In the genomic region with DNA sequence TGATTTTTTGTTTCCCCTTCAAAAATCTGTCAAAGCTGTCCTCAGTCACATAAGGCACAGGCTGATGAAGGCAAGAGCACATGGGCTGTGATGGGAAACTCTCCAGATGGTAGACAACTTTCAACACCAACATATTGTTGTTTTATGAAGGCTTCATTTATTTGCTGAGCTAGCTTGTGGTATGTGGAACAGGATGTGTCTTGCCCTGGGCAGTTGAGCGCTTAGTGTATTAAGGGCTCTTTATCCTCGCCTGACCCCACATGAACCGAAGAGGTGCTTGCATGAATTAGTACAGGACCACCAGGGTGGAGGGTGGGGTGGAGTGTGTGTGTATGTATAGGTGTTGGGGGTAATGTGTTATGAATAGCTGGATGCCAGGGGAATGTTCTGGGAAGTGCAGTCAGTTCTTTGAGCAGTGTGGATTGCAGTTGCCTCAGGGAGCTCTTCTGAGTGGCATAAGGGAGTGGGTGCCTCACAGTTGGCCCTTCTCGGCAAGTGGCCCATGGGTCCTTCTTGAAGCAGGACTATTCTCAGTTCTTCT, we compare ENCODE assay signal across 10 cellular contexts.
A peak's percentile ranks its signal among the peaks of the same experiment; 100 is the strongest.
DNase-seq lines count a peak whose midpoint lies in the region; ATAC-seq, FAIRE-seq and TF ChIP-seq lines count a peak whose summit lies in the region.
"Had no signal": no experiment of that assay in that cellular context is flagged by ENCODE, and none has a peak within 500 bp of the region (broad histone marks: within the 10 kb centered on the region; RNA-seq: fewer than 3 reads in every experiment).

No MANE protein-coding gene starts in this region.

- no peaks in the 10 kb centered on the region for H3K9me3 ChIP-seq in fibroblast of lung (ENCODE audit: control insufficient read depth, insufficient read depth, low read depth, low read length)

- H2AFZ ChIP-seq in fibroblast of lung (ENCODE audit: low read length) (no peak overlapping the region), GM23338 (no peak overlapping the region)
- H2AFZ ChIP-seq: neural progenitor cell had no signal

- H3F3A ChIP-seq in GM23338 (replicated peaks; ENCODE audit: low read depth): no peaks in the 10 kb centered on the region

- H3K4me3 ChIP-seq in fibroblast of lung (replicated peaks in 1 of 4; ENCODE audit: control extremely low read depth in 1 of 4, insufficient read depth in 1 of 4, low read depth in 3 of 4, low read length in 4 of 4): no peak overlapping the region
- H3K4me3 ChIP-seq in GM23338: no peak overlapping the region
- H3K4me3 ChIP-seq: neural progenitor cell had no signal

- ATAC-seq in HG02678 (IDR thresholded peaks at IDR 0.05; ENCODE audit: unreplicated experiment) (no peak), GM23338 (no peak), HG03442 (IDR thresholded peaks at IDR 0.05; ENCODE audit: unreplicated experiment) (no peak)

- no peak for FAIRE-seq in RCC 7860 (lab: Jason Lieb, UNC)

- H3K4me1 ChIP-seq in fibroblast of lung (ENCODE audit: control insufficient read depth, extremely low read depth, insufficient read depth, low read length) (peaks cover 13% of the 10 kb centered on the region), GM23338 (ENCODE audit: insufficient read depth) (no peaks in the 10 kb centered on the region)
- H3K4me1 ChIP-seq: neural progenitor cell had no signal

- TF ChIP-seq CTCF in fibroblast of lung (conservative IDR thresholded peaks at IDR 0.05 in 1 of 2, IDR thresholded peaks at IDR 0.05 in 1 of 2; ENCODE audit: low read depth in 1 of 2, low read length in 2 of 2): no peak
- TF ChIP-seq CTCF in GM23338 (conservative IDR thresholded peaks at IDR 0.05; ENCODE audit: low read depth in 2 of 2): no peak

- no peaks in the 10 kb centered on the region for H3K27me3 ChIP-seq in fibroblast of lung (ENCODE audit: control insufficient read depth, insufficient read depth, low read length)
- no peaks in the 10 kb centered on the region for H3K27me3 ChIP-seq in GM23338 (ENCODE audit: insufficient read depth)
- H3K27me3 ChIP-seq: neural progenitor cell had no signal

- DNase-seq in ELR (ENCODE audit: low read depth) (peak; percentile 61), RCC 7860 (ENCODE audit: low spot score) (peak; percentile 79), fibroblast of lung (ENCODE audit: low read depth in 2 of 2) (peak; percentile 53 to 89), putamen (ENCODE audit: low spot score) (peak; percentile 31), amniotic stem cell (lab: John Stamatoyannopoulos, UW) (no peak), GM23338 (ENCODE audit: low spot score) (no peak)
- DNase-seq: activated CD4-positive, alpha-beta T cell treated with anti-CD3 and anti-CD28 coated beads, Interleukin-2, amount 50 U/mL, for 48 hours had no signal

- peaks cover 19% of the 10 kb centered on the region for H3K4me1 Mint-ChIP-seq in GM23338

- H3K9ac ChIP-seq in fibroblast of lung (ENCODE audit: insufficient read depth, low read length): no peak overlapping the region
- H3K9ac ChIP-seq: neural progenitor cell had no signal

- no peaks in the 10 kb centered on the region for H4K20me1 ChIP-seq in fibroblast of lung (ENCODE audit: control insufficient read depth, extremely low read depth, insufficient read depth, low read length)
- H4K20me1 ChIP-seq in GM23338 (replicated peaks; ENCODE audit: insufficient read depth): no peaks in the 10 kb centered on the region

- no peak overlapping the region; the same call in 1 of the 2 replicates for H3K27ac Mint-ChIP-seq in GM23338
- H3K27ac Mint-ChIP-seq: neural progenitor cell had no signal

- H3K4me2 ChIP-seq in fibroblast of lung (ENCODE audit: extremely low read depth, insufficient read depth, low read length) (no peak overlapping the region), GM23338 (no peak overlapping the region)
- H3K4me2 ChIP-seq: neural progenitor cell had no signal

- peaks cover 2% of the 10 kb centered on the region for H3K27me3 Mint-ChIP-seq in GM23338 (ENCODE audit: insufficient read depth, low read depth, poor library complexity)

- H3K36me3 Mint-ChIP-seq in GM23338 (ENCODE audit: low read depth): no peaks in the 10 kb centered on the region
- H3K36me3 Mint-ChIP-seq: neural progenitor cell had no signal

- H3K79me2 ChIP-seq in fibroblast of lung (ENCODE audit: control insufficient read depth, insufficient read depth, low read length) (no peaks in the 10 kb centered on the region), GM23338 (replicated peaks; ENCODE audit: insufficient read depth) (no peaks in the 10 kb centered on the region)

- H3K27ac ChIP-seq in fibroblast of lung (ENCODE audit: insufficient read depth, low read length) (peak overlapping the region; percentile 69), GM23338 (ENCODE audit: low read depth) (no peak overlapping the region)
- H3K27ac ChIP-seq: neural progenitor cell had no signal

- H3K9me2 ChIP-seq in GM23338 (ENCODE audit: insufficient read depth): no peaks in the 10 kb centered on the region

- H3K4me3 Mint-ChIP-seq in GM23338: no peak overlapping the region
- H3K4me3 Mint-ChIP-seq: neural progenitor cell had no signal

- H3K36me3 ChIP-seq in fibroblast of lung (ENCODE audit: control insufficient read depth, insufficient read depth, low read length) (no peaks in the 10 kb centered on the region), GM23338 (ENCODE audit: insufficient read depth) (no peaks in the 10 kb centered on the region)
- H3K36me3 ChIP-seq: neural progenitor cell had no signal

- H3K9me3 Mint-ChIP-seq in GM23338: no peaks in the 10 kb centered on the region
- H3K9me3 Mint-ChIP-seq: neural progenitor cell had no signal

TF ChIP-seq in GM23338, 12 proteins besides CTCF, POLR2A, EP300 and RAD21:
- TF ChIP-seq ZNF331 (CRISPR knock-in tag; IDR thresholded peaks at IDR 0.05; ENCODE audit: low read depth): no peak

Comparison
In these comparisons a context has a peak if more than half of its experiments do, and no peak if none do; other contexts are left out.
1. DNase-seq: peak in ELR (single experiment), RCC 7860 (single experiment), fibroblast of lung (2 of 2) and putamen (single experiment); none in amniotic stem cell (single experiment) and GM23338 (single experiment).